ENCODE assay signal across 15 cellular contexts in the genomic region with DNA sequence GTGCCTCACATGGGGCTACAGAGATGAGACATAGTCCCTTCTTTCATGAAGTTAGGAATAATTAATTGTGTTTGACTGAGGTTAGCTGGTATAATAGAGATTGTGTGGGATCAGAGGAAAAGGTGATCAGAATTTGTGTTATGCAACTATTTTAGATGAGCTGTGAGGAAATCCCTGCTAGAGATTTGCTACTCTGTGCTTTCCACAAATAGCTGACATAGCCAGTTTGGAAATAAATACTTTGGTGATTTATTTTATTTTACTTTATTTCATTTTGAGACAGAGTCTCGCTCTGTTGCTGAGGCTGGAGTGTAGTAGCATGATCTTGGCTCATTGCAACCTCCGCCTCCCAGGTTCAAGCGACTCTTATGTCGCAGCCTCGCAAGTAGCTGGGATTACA. TPM values are rescaled to one million over a fixed set of nuclear protein-coding genes. Genes with fewer than 3 reads are reported as not detected.
DNase-seq lines count a peak whose midpoint lies in the region; ATAC-seq, FAIRE-seq and TF ChIP-seq lines count a peak whose summit lies in the region.
"Had no signal": no experiment of that assay in that cellular context is flagged by ENCODE, and none has a peak within 500 bp of the region (broad histone marks: within the 10 kb centered on the region; RNA-seq: fewer than 3 reads in every experiment).

No MANE protein-coding gene starts in this region.

- no peak overlapping the region for H3K56ac ChIP-seq in IMR-90 (ENCODE audit: extremely low read depth, insufficient read depth, low read length)

- H2BK120ac ChIP-seq in IMR-90 (ENCODE audit: low read depth, low read length), result no peak overlapping the region

- H4K91ac ChIP-seq in IMR-90 (ENCODE audit: insufficient read depth, low read depth, low read length), result no peak overlapping the region

- no CpG with 5 or more reads among the region's 5 CpGs for WGBS in IMR-90 (ENCODE audit: extremely low coverage in 2 of 2, insufficient read length in 1 of 2), 2 experiments
- 98% methylated on average over 5 of the region's 5 CpGs for WGBS in GM12878 (ENCODE audit: insufficient coverage, insufficient replicate concordance, low lambda C conversion rate, missing lambda C conversion rate)
- WGBS in HepG2 (ENCODE audit: low lambda C conversion rate), result 95% methylated on average over 5 of the region's 5 CpGs

- in situ Hi-C loops in IMR-90 (cut with MboI; ENCODE audit: low sequenced_read_pairs), result loop anchor here (5.0 kb wide), 1 partner anchor 132 kb away; no protein-coding TSS in a partner anchor
- in situ Hi-C loops in GM12878 (cut with MboI), result loop anchor here (5.0 kb wide), 1 partner anchor 127 kb away; no protein-coding TSS in a partner anchor
- in situ Hi-C loops in HepG2 (cut with HindIII; ENCODE audit: extremely low pct_ligation_motif_present, low pct_unique_long_range_greater_than_20kb), result loop anchor here (5.0 kb wide), 1 partner anchor 132 kb away; no protein-coding TSS in a partner anchor

- no peak overlapping the region for H2AK5ac ChIP-seq in IMR-90 (ENCODE audit: low read depth, low read length)

- H3K36me3 ChIP-seq in IMR-90 (ENCODE audit: control insufficient read depth, insufficient read depth, low read length), result no peaks in the 10 kb centered on the region
- no peaks in the 10 kb centered on the region for H3K36me3 ChIP-seq in GM12878 (ENCODE audit: control insufficient read depth in 2 of 2, insufficient read depth in 2 of 2, low read length in 1 of 2)
- no peaks in the 10 kb centered on the region for H3K36me3 ChIP-seq in HepG2 (replicated peaks in 1 of 2; ENCODE audit: control insufficient read depth in 1 of 2, insufficient read depth in 2 of 2, low read length in 2 of 2)
- H3K36me3 ChIP-seq: BLaER1 had no signal

- H3K79me1 ChIP-seq in IMR-90 (ENCODE audit: low read depth in 1 of 2, low read length in 2 of 2), result peaks cover 3 to 26% of the 10 kb centered on the region in 2 experiments; a peak in 3 of 4 replicates

- H3K9ac ChIP-seq in IMR-90 (ENCODE audit: low read depth, low read length), result no peak overlapping the region
- no peak overlapping the region for H3K9ac ChIP-seq in GM12878 (ENCODE audit: control insufficient read depth, insufficient read depth, low read length)
- no peak overlapping the region for H3K9ac ChIP-seq in HepG2 (ENCODE audit: insufficient read depth, low read depth, low read length)
- H3K9ac ChIP-seq: BLaER1, GM23248 had no signal

- H3K27ac ChIP-seq in IMR-90 (ENCODE audit: insufficient read depth, low read length) (no peak overlapping the region), GM12878 (ENCODE audit: control insufficient read depth, insufficient read depth) (peak overlapping the region; percentile 45; the same call in 1 of the 2 replicates), HepG2 (ENCODE audit: extremely low read length, insufficient read depth, low read length) (no peak overlapping the region), foreskin keratinocyte (no peak overlapping the region)
- H3K27ac ChIP-seq: 22Rv1, BLaER1, C4-2B, GM23248 had no signal

- no peak for FAIRE-seq in GM12878 (lab: Jason Lieb, UNC)
- FAIRE-seq in HepG2 (lab: Jason Lieb, UNC), result no peak
- FAIRE-seq: H1 had no signal

- ATAC-seq in IMR-90 (ENCODE audit: low read depth), result no peak
- no peak for ATAC-seq in GM12878
- no peak for ATAC-seq in HepG2
- no peak for ATAC-seq in foreskin keratinocyte
- no peak for ATAC-seq in left ventricle myocardium superior

- TF ChIP-seq CTCF in IMR-90 (conservative IDR thresholded peaks at IDR 0.05; ENCODE audit: low read depth, low read length) (no peak), GM12878 (IDR thresholded peaks at IDR 0.05 in 2 of 3, conservative IDR thresholded peaks at IDR 0.05 in 1 of 3; ENCODE audit: control insufficient read depth in 2 of 3, extremely low read depth in 1 of 3, insufficient read depth in 1 of 3, low read depth in 3 of 3, low read length in 3 of 3) (no peak), HepG2 (CRISPR knock-in tag; IDR thresholded peaks at IDR 0.05) (no peak), foreskin keratinocyte (conservative IDR thresholded peaks at IDR 0.05) (no peak), Calu3 (IDR thresholded peaks at IDR 0.05; ENCODE audit: unreplicated experiment) (no peak)

- H3K27ac Mint-ChIP-seq in Calu3 (ENCODE audit: unreplicated experiment), result no peak overlapping the region
- H3K27ac Mint-ChIP-seq: B cell; CD8-positive, alpha-beta T cell had no signal

- SMC1A ChIA-PET in GM12878 (lab: Charles Lee; ENCODE audit: uncharacterized antibody, unreplicated experiment), result interaction anchor here (1.1 to 8.0 kb wide), 24 partner anchors 10 to 225 kb away, joined by 3 to 527 read pairs (median 6); partner anchors contain the start of gene ST7

- BruUV-seq in IMR-90 (replicated peaks; lab: Mats Ljungman, UMichigan), result no TSS peak
- no TSS peak for BruUV-seq in GM12878 (replicated peaks; lab: Mats Ljungman, UMichigan)
- no TSS peak for BruUV-seq in HepG2 (replicated peaks; lab: Mats Ljungman, UMichigan)
- BruUV-seq in Calu3 (replicated peaks; lab: Mats Ljungman, UMichigan), result no TSS peak

- H2BK15ac ChIP-seq in IMR-90 (ENCODE audit: low read depth, low read length), result no peak overlapping the region

- CTCF ChIA-PET in IMR-90 (lab: Yijun Ruan, JAX), result interaction anchor here (0.6 to 1.9 kb wide), 8 partner anchors 80 to 382 kb away, joined by 3 to 11 read pairs (median 4); no protein-coding TSS in a partner anchor
- CTCF ChIA-PET in GM12878 (lab: Yijun Ruan, JAX), result interaction anchor here (0.7 to 17.1 kb wide), 39 partner anchors 9 to 792 kb away, joined by 3 to 827 read pairs (median 5); partner anchors contain the start of gene ST7
- CTCF ChIA-PET in HepG2 (lab: Yijun Ruan, JAX; ENCODE audit: low intra/inter-chr PET ratio, low total read pairs), result interaction anchor here (1.6 to 1.8 kb wide), 2 partner anchors 55 to 134 kb away, joined by 3 to 10 read pairs; no protein-coding TSS in a partner anchor
- CTCF ChIA-PET in Calu3 (lab: Charles Lee), result interaction anchor here (1.0 to 2.0 kb wide), 4 partner anchors 14 to 142 kb away, joined by 3 to 6 read pairs (median 5); no protein-coding TSS in a partner anchor

- RAD21 ChIA-PET in GM12878 (lab: Charles Lee; ENCODE audit: unreplicated experiment), result interaction anchor here (0.8 to 8.0 kb wide), 21 partner anchors 14 to 360 kb away, joined by 3 to 379 read pairs (median 6); partner anchors contain the start of gene ST7

- H3K4ac ChIP-seq in IMR-90 (ENCODE audit: low read depth, low read length), result no peak overlapping the region

- no peaks in the 10 kb centered on the region for H3K36me3 Mint-ChIP-seq in Calu3 (ENCODE audit: insufficient read depth, unreplicated experiment)
- H3K36me3 Mint-ChIP-seq: CD4-positive, CD25-positive, alpha-beta regulatory T cell; CD8-positive, alpha-beta T cell had no signal

- no peak overlapping the region for H2AFZ ChIP-seq in IMR-90 (replicated peaks; ENCODE audit: low read length, poor library complexity)
- no peak overlapping the region for H2AFZ ChIP-seq in GM12878 (ENCODE audit: control insufficient read depth, low read depth, low read length)
- no peak overlapping the region for H2AFZ ChIP-seq in HepG2 (ENCODE audit: low read length)
- H2AFZ ChIP-seq: GM23248 had no signal

- TF ChIP-seq EP300 in GM12878 (IDR thresholded peaks at IDR 0.05; ENCODE audit: borderline replicate concordance in 1 of 2, control insufficient read depth in 1 of 2, low read depth in 2 of 2, low read length in 2 of 2), result no peak
- TF ChIP-seq EP300 in HepG2 (IDR thresholded peaks at IDR 0.05; ENCODE audit: low read depth in 2 of 2, low read length in 2 of 2), result no peak
- TF ChIP-seq EP300 in HepG2 (CRISPR knock-in tag; IDR thresholded peaks at IDR 0.05; ENCODE audit: borderline replicate concordance), result no peak

- H3K79me2 ChIP-seq in GM12878 (ENCODE audit: control insufficient read depth, insufficient read depth, low read length) (peaks cover 39% of the 10 kb centered on the region), HepG2 (ENCODE audit: insufficient read depth, low read length) (peaks cover 2% of the 10 kb centered on the region)

- DNase-seq in IMR-90, result no peak
- DNase-seq in GM12878 (ENCODE audit: low read depth, low spot score), result no peak
- no peak for DNase-seq in HepG2 (ENCODE audit: low spot score)
- no peak for DNase-seq in foreskin keratinocyte
- no peak for DNase-seq in Calu3
- DNase-seq in left ventricle myocardium superior, result no peak
- DNase-seq: CD8-positive, alpha-beta T cell; H7 had no signal

- POLR2A ChIA-PET in IMR-90 (lab: Charles Lee; ENCODE audit: unreplicated experiment), result no interaction called here
- POLR2A ChIA-PET in GM12878 (lab: Charles Lee), result interaction anchor here (0.6 to 2.7 kb wide), 9 partner anchors 14 to 174 kb away, joined by 3 to 6 read pairs (median 4); no protein-coding TSS in a partner anchor
- POLR2A ChIA-PET in HepG2 (lab: Yijun Ruan, JAX), result interaction anchor here (1.8 kb wide), 1 partner anchor 14 kb away, joined by 4 read pairs; no protein-coding TSS in a partner anchor

- H3K4me1 ChIP-seq in IMR-90 (ENCODE audit: control insufficient read depth, insufficient read depth, low read length), result no peaks in the 10 kb centered on the region; the same call in 1 of the 2 replicates
- peaks cover 24% of the 10 kb centered on the region for H3K4me1 ChIP-seq in GM12878 (ENCODE audit: control insufficient read depth, insufficient read depth, low read length)
- H3K4me1 ChIP-seq in HepG2 (ENCODE audit: insufficient read depth, low read length), result 0 out of 2 replicates have a peak, but pooled peaks cover 1% of the 10 kb centered on the region
- no peaks in the 10 kb centered on the region for H3K4me1 ChIP-seq in foreskin keratinocyte
- H3K4me1 ChIP-seq: BLaER1 had no signal

- peaks cover 6% of the 10 kb centered on the region for H3K4me1 Mint-ChIP-seq in Calu3 (ENCODE audit: low read depth, unreplicated experiment)
- H3K4me1 Mint-ChIP-seq: B cell had no signal

- H3K27me3 Mint-ChIP-seq in Calu3 (ENCODE audit: unreplicated experiment), result no peaks in the 10 kb centered on the region
- H3K27me3 Mint-ChIP-seq: B cell; CD4-positive, CD25-positive, alpha-beta regulatory T cell had no signal

- no peak overlapping the region for H3K14ac ChIP-seq in IMR-90 (replicated peaks; ENCODE audit: low read depth, low read length)

- no peak for TF ChIP-seq RAD21 in IMR-90 (IDR thresholded peaks at IDR 0.05; ENCODE audit: low read length)
- TF ChIP-seq RAD21 in GM12878 (IDR thresholded peaks at IDR 0.05; ENCODE audit: insufficient read depth, low read depth, low read length), result no peak
- TF ChIP-seq RAD21 in HepG2 (CRISPR knock-in tag; IDR thresholded peaks at IDR 0.05), result no peak

- H4K20me1 ChIP-seq in IMR-90 (ENCODE audit: insufficient read depth, low read length) (0 out of 2 replicates have a peak, but pooled peaks cover 3% of the 10 kb centered on the region), GM12878 (ENCODE audit: control insufficient read depth, insufficient read depth) (no peaks in the 10 kb centered on the region), HepG2 (ENCODE audit: insufficient read depth, low read length) (peaks cover 4% of the 10 kb centered on the region; the same call in 1 of the 2 replicates)

- intact Hi-C loops in IMR-90 (cut with micrococcal nuclease) (loop anchor here (2.0 to 5.0 kb wide), 2 partner anchors 55 to 402 kb away; no protein-coding TSS in a partner anchor), GM12878 (cut with micrococcal nuclease; ENCODE audit: unreplicated experiment) (loop anchor here (2.0 kb wide), 3 partner anchors 31 to 141 kb away; no protein-coding TSS in a partner anchor), HepG2 (cut with micrococcal nuclease; ENCODE audit: unreplicated experiment) (no loop called here), Calu3 (cut with micrococcal nuclease; ENCODE audit: unreplicated experiment) (loop anchor here (5.0 kb wide), 1 partner anchor 402 kb away; no protein-coding TSS in a partner anchor), left ventricle myocardium superior (cut with micrococcal nuclease) (loop anchor here (5.0 kb wide), 2 partner anchors 53 to 132 kb away; no protein-coding TSS in a partner anchor)

- no peak for TF ChIP-seq POLR2A in IMR-90 (IDR thresholded peaks at IDR 0.05; ENCODE audit: low read depth, low read length)
- TF ChIP-seq POLR2A in GM12878 (IDR thresholded peaks at IDR 0.05; ENCODE audit: low read depth, low read length), result no peak
- no peak for TF ChIP-seq POLR2A in HepG2 (IDR thresholded peaks at IDR 0.05; ENCODE audit: insufficient read depth in 1 of 2, low read depth in 2 of 2, low read length in 2 of 2)

- H3K4me3 Mint-ChIP-seq in Calu3 (ENCODE audit: low read depth, unreplicated experiment), result no peak overlapping the region
- H3K4me3 Mint-ChIP-seq: B cell; CD8-positive, alpha-beta T cell had no signal

- H4K5ac ChIP-seq in IMR-90 (ENCODE audit: low read depth, low read length), result no peak overlapping the region

- no peak overlapping the region for H2BK20ac ChIP-seq in IMR-90 (ENCODE audit: low read depth, low read length)

- dilution Hi-C loops in IMR-90 (cut with HindIII; ENCODE audit: low sequenced_read_pairs, unreplicated experiment), result no loop called here

- no peaks in the 10 kb centered on the region for H3K27me3 ChIP-seq in IMR-90 (ENCODE audit: control insufficient read depth, insufficient read depth, low read length)
- no peaks in the 10 kb centered on the region for H3K27me3 ChIP-seq in GM12878 (replicated peaks in 1 of 2; ENCODE audit: control insufficient read depth in 2 of 2, insufficient read depth in 2 of 2, low read length in 1 of 2)
- H3K27me3 ChIP-seq in HepG2 (ENCODE audit: control insufficient read depth in 1 of 2, insufficient read depth in 2 of 2, low read length in 2 of 2), result no peaks in the 10 kb centered on the region
- H3K27me3 ChIP-seq in foreskin keratinocyte, result no peaks in the 10 kb centered on the region
- H3K27me3 ChIP-seq: BLaER1 had no signal

- H3K4me3 ChIP-seq in IMR-90 (ENCODE audit: insufficient read depth, low read depth, low read length) (no peak overlapping the region), GM12878 (no peak overlapping the region), HepG2 (replicated peaks in 1 of 3; ENCODE audit: insufficient read depth in 1 of 3, low read depth in 2 of 3, low read length in 3 of 3) (no peak overlapping the region)
- H3K4me3 ChIP-seq: BLaER1, GM23248 had no signal

- H3K4me2 ChIP-seq in IMR-90 (ENCODE audit: low read depth, low read length), result no peak overlapping the region
- no peak overlapping the region for H3K4me2 ChIP-seq in GM12878 (ENCODE audit: control insufficient read depth, insufficient read depth)
- no peak overlapping the region for H3K4me2 ChIP-seq in HepG2 (ENCODE audit: low read depth, low read length)
- H3K4me2 ChIP-seq: BLaER1 had no signal

- no peak overlapping the region for H4K8ac ChIP-seq in IMR-90 (ENCODE audit: low read depth in 2 of 2, low read length in 2 of 2)

- H3K9me3 Mint-ChIP-seq in Calu3 (ENCODE audit: low read depth, unreplicated experiment), result no peaks in the 10 kb centered on the region
- H3K9me3 Mint-ChIP-seq: CD8-positive, alpha-beta T cell had no signal

- H2AK9ac ChIP-seq in IMR-90 (replicated peaks; ENCODE audit: low read depth, low read length, poor library complexity), result no peak overlapping the region

- H2BK5ac ChIP-seq in IMR-90 (ENCODE audit: low read depth, low read length, poor library complexity, severe bottlenecking), result no peak overlapping the region

- H3K9me3 ChIP-seq in IMR-90 (ENCODE audit: control insufficient read depth, insufficient read depth, low read length), result no peaks in the 10 kb centered on the region
- H3K9me3 ChIP-seq in GM12878 (replicated peaks; ENCODE audit: control insufficient read depth, insufficient read depth, low read length), result no peaks in the 10 kb centered on the region; the same call in 2 of the 3 replicates
- H3K9me3 ChIP-seq in HepG2 (ENCODE audit: low read length), result no peaks in the 10 kb centered on the region
- H3K9me3 ChIP-seq: BLaER1 had no signal

- H3K9me1 ChIP-seq in IMR-90 (ENCODE audit: insufficient read depth, low read length), result no peaks in the 10 kb centered on the region

- no peak overlapping the region for H3K18ac ChIP-seq in IMR-90 (ENCODE audit: low read depth, low read length)

- no peak overlapping the region for H3K23ac ChIP-seq in IMR-90 (ENCODE audit: low read depth, low read length)

RNA-seq across cellular contexts. Expression of gene ST7, which starts 32.3 kb away (rescaled TPM):
- total RNA-seq in IMR-90 (2012; rRNA removed), result 25.3 and 26.0 TPM in 2 replicates
- polyA plus RNA-seq in IMR-90 (2012; rRNA removed), result 17.8 and 18.6 TPM in 2 replicates
- 6.4 and 10.2 TPM in 2 replicates for polyA plus RNA-seq in IMR-90 (2012; cell fraction: cytosol; rRNA removed)
- 9.2 and 54.0 TPM in 2 replicates for polyA plus RNA-seq in IMR-90 (2012; cell fraction: nucleus; rRNA removed; ENCODE audit: low replicate concordance)
- total RNA-seq in GM12878 (2013; cell fraction: nucleolus; rRNA removed), result 157 and 175 TPM in 2 replicates
- 62.1 and 74.9 TPM in 2 replicates for total RNA-seq in GM12878 (2014; rRNA removed)
- 27.5 and 27.7 TPM in 2 replicates for total RNA-seq in GM12878 (2014; rRNA removed; fragmentation: Illumina TruSeq; extraction: Trizol)
- 46.0 and 46.9 TPM in 2 replicates for total RNA-seq in GM12878 (2021)
- polyA plus RNA-seq in GM12878 (2011; ENCODE audit: low read depth), result 34.6 TPM
- 66.9 and 76.2 TPM in 2 replicates for polyA plus RNA-seq in GM12878 (2011; rRNA removed)
- polyA plus RNA-seq in GM12878 (2011; cell fraction: cytosol; rRNA removed), result 43.6 and 50.4 TPM in 2 replicates
- polyA plus RNA-seq in GM12878 (2011; cell fraction: nucleus; rRNA removed), result 43.1 and 57.6 TPM in 2 replicates
- 36.7 and 47.4 TPM in 2 replicates for polyA plus RNA-seq in GM12878 (2012)
- 76.4 and 90.7 TPM in 2 replicates for polyA plus RNA-seq in GM12878 (2014; fragmentation: Illumina TruSeq; extraction: Trizol)
- 10 to 100 TPM; 49.9 to 50.5 TPM for polyA plus RNA-seq in GM12878 (2014; fragmentation: Nextera tagmentation; extraction: Ambion mirVana)
- 56.6 and 63.9 TPM in 2 replicates for polyA plus RNA-seq in GM12878 (2014; rRNA removed)
- polyA plus RNA-seq in GM12878 (2016; fragmentation: Nextera tagmentation; extraction: Ambion mirVana), result 10 to 100 TPM; 48.9 to 56.7 TPM
- polyA minus RNA-seq in GM12878 (2011; rRNA and poly(A)+ RNA removed), result 74.1 and 76.4 TPM in 2 replicates
- 24.3 and 26.6 TPM in 2 replicates for polyA minus RNA-seq in GM12878 (2011; cell fraction: cytosol; rRNA and poly(A)+ RNA removed)
- polyA minus RNA-seq in GM12878 (2011; cell fraction: nucleus; rRNA and poly(A)+ RNA removed), result 91.3 and 97.8 TPM in 2 replicates
- 19.4 and 23.5 TPM in 2 replicates for total RNA-seq in HepG2 (2016; rRNA removed; fragmentation: Illumina TruSeq; extraction: Trizol)
- 28.3 and 28.8 TPM in 2 replicates for total RNA-seq in HepG2 (2016; cell fraction: cytosol; rRNA removed; fragmentation: Illumina TruSeq; extraction: Trizol; ENCODE audit: low read depth)
- total RNA-seq in HepG2 (2016; cell fraction: insoluble cytoplasmic fraction; rRNA removed; fragmentation: Illumina TruSeq; extraction: Trizol), result 17.6 and 21.2 TPM in 2 replicates
- total RNA-seq in HepG2 (2016; cell fraction: membrane; rRNA removed; fragmentation: Illumina TruSeq; extraction: Trizol), result 41.5 and 54.6 TPM in 2 replicates
- total RNA-seq in HepG2 (2016; cell fraction: nucleus; rRNA removed; fragmentation: Illumina TruSeq; extraction: Trizol), result 28.2 and 31.4 TPM in 2 replicates
- polyA plus RNA-seq in HepG2 (2011; rRNA removed), result 15.4 and 17.3 TPM in 2 replicates
- polyA plus RNA-seq in HepG2 (2011; cell fraction: cytosol; rRNA removed), result 9.8 and 14.0 TPM in 2 replicates
- 10.7 and 11.0 TPM in 2 replicates for polyA plus RNA-seq in HepG2 (2011; cell fraction: nucleus; rRNA removed)
- 10.8 and 12.8 TPM in 2 replicates for polyA plus RNA-seq in HepG2 (2012)
- 36.8 and 37.8 TPM in 2 replicates for polyA plus RNA-seq in HepG2 (2016; cell fraction: cytosol; fragmentation: Illumina TruSeq; extraction: Trizol; ENCODE audit: low read depth)
- polyA plus RNA-seq in HepG2 (2016; cell fraction: insoluble cytoplasmic fraction; fragmentation: Illumina TruSeq; extraction: Trizol; ENCODE audit: low read depth), result 22.0 and 24.7 TPM in 2 replicates
- polyA plus RNA-seq in HepG2 (2016; cell fraction: membrane; fragmentation: Illumina TruSeq; extraction: Trizol; ENCODE audit: low read depth), result 45.3 and 51.8 TPM in 2 replicates
- 22.5 and 23.7 TPM in 2 replicates for polyA plus RNA-seq in HepG2 (2016; cell fraction: nucleus; fragmentation: Illumina TruSeq; extraction: Trizol; ENCODE audit: insufficient read depth, low read depth)
- polyA minus RNA-seq in HepG2 (2011; rRNA and poly(A)+ RNA removed; ENCODE audit: low replicate concordance), result 13.2 and 58.2 TPM in 2 replicates
- 15.7 and 18.9 TPM in 2 replicates for polyA minus RNA-seq in HepG2 (2011; cell fraction: cytosol; rRNA and poly(A)+ RNA removed)
- polyA minus RNA-seq in HepG2 (2011; cell fraction: nucleus; rRNA and poly(A)+ RNA removed), result 45.2 and 45.3 TPM in 2 replicates
- 15.4 and 15.6 TPM in 2 replicates for total RNA-seq in foreskin keratinocyte
- 11.7 and 13.3 TPM in 2 replicates for polyA plus RNA-seq in foreskin keratinocyte
- total RNA-seq in Calu3 (2022), result 16.0 and 17.7 TPM in 2 replicates
- total RNA-seq in left ventricle myocardium superior, result 31.4 TPM
